In genomic region chr1:192550922-192551534, GRCh38 we compare ENCODE assay signal across 1 cellular context.
TF ChIP-seq lines count a peak whose summit lies in the region.

No MANE protein-coding gene starts in this region.

TF ChIP-seq in GM12878, 131 proteins besides CTCF, POLR2A, EP300 and RAD21 (continued from another document and continues in another):
- no peak for TF ChIP-seq CEBPZ (IDR thresholded peaks at IDR 0.05; ENCODE audit: low read depth, low read length)
- TF ChIP-seq HSF1 (IDR thresholded peaks at IDR 0.05; ENCODE audit: low read depth, low read length), result no peak
- 0 out of 4 replicates have a peak, but pooled peaks of 1 of the 2 experiments have one; percentile 43 for TF ChIP-seq CEBPB (IDR thresholded peaks at IDR 0.05; ENCODE audit: borderline replicate concordance in 1 of 2, low read depth in 2 of 2, low read length in 2 of 2)
- TF ChIP-seq HDGF (IDR thresholded peaks at IDR 0.05), result no peak
- no peak for TF ChIP-seq EZH2 (IDR thresholded peaks at IDR 0.05; ENCODE audit: borderline replicate concordance, control insufficient read depth, low read depth, low read length)
- peak; percentile 54 for TF ChIP-seq CREM (IDR thresholded peaks at IDR 0.05; ENCODE audit: low read depth)
- peak; percentile 26 for TF ChIP-seq CUX1 (IDR thresholded peaks at IDR 0.05; ENCODE audit: insufficient replicate concordance, low read depth, low read length)
- no peak for TF ChIP-seq STAT3 (IDR thresholded peaks at IDR 0.05; ENCODE audit: low read depth, low read length)
- TF ChIP-seq SIN3A (IDR thresholded peaks at IDR 0.05; ENCODE audit: low read depth, low read length), result no peak
- TF ChIP-seq HCFC1 (IDR thresholded peaks at IDR 0.05; ENCODE audit: low read length), result no peak
- no peak; the same call in 1 of the 2 replicates for TF ChIP-seq ZSCAN29 (IDR thresholded peaks at IDR 0.05)
- no peak for TF ChIP-seq ZZZ3 (IDR thresholded peaks at IDR 0.05; ENCODE audit: control insufficient read depth, insufficient read length, low read depth)
- TF ChIP-seq WRNIP1 (IDR thresholded peaks at IDR 0.05; ENCODE audit: borderline replicate concordance, low read depth, low read length), result no peak
- TF ChIP-seq ZNF274 (IDR thresholded peaks at IDR 0.05; ENCODE audit: insufficient read depth, insufficient read length), result no peak
- TF ChIP-seq BHLHE40 (IDR thresholded peaks at IDR 0.05; ENCODE audit: borderline replicate concordance in 1 of 2, low read depth in 2 of 2, low read length in 1 of 2), result peak in 1 of 2 experiments; percentile 24; a peak in 1 of 4 replicates
- TF ChIP-seq RELA (IDR thresholded peaks at IDR 0.05; ENCODE audit: borderline replicate concordance, partially characterized antibody), result peak; percentile 86
- TF ChIP-seq JUND (IDR thresholded peaks at IDR 0.05; ENCODE audit: low read depth, low read length), result 0 out of 2 replicates have a peak, but pooled peaks have one; percentile 41
- TF ChIP-seq GATAD2B (conservative IDR thresholded peaks at IDR 0.05; ENCODE audit: low read depth), result no peak; the same call in 1 of the 2 replicates
- TF ChIP-seq RELB (IDR thresholded peaks at IDR 0.05; ENCODE audit: low read depth), result peak; percentile 95
- TF ChIP-seq CHD2 (IDR thresholded peaks at IDR 0.05; ENCODE audit: borderline replicate concordance, low read depth, low read length), result no peak
- TF ChIP-seq PAX8 (IDR thresholded peaks at IDR 0.05), result no peak
- TF ChIP-seq IKZF1 (conservative IDR thresholded peaks at IDR 0.05), result peak; percentile 98
- TF ChIP-seq GABPA (IDR thresholded peaks at IDR 0.05; ENCODE audit: low read depth), result no peak
- TF ChIP-seq MLLT1 (IDR thresholded peaks at IDR 0.05), result peak; percentile 88
- no peak for TF ChIP-seq IRF3 (IDR thresholded peaks at IDR 0.05)
- no peak for TF ChIP-seq KDM1A (IDR thresholded peaks at IDR 0.05; ENCODE audit: borderline replicate concordance)
- TF ChIP-seq POU2F2 (IDR thresholded peaks at IDR 0.05; ENCODE audit: borderline replicate concordance, low read depth, low read length), result 0 out of 3 replicates have a peak, but pooled peaks have one; percentile 13
- TF ChIP-seq TAF1 (IDR thresholded peaks at IDR 0.05; ENCODE audit: borderline replicate concordance, low read depth, low read length), result 0 out of 2 replicates have a peak, but pooled peaks have one; percentile 22
- TF ChIP-seq MAX (IDR thresholded peaks at IDR 0.05; ENCODE audit: low read depth, low read length), result no peak
- TF ChIP-seq NR2C2 (IDR thresholded peaks at IDR 0.05; ENCODE audit: borderline replicate concordance, control insufficient read depth, insufficient read length, low read depth), result no peak
- no peak; the same call in 1 of the 2 replicates for TF ChIP-seq BCL11A (IDR thresholded peaks at IDR 0.05; ENCODE audit: low read depth, low read length)
- TF ChIP-seq CHD4 (IDR thresholded peaks at IDR 0.05), result no peak
- no peak for TF ChIP-seq KAT2A (conservative IDR thresholded peaks at IDR 0.05; ENCODE audit: control insufficient read depth, low read depth, low read length)
- TF ChIP-seq E4F1 (IDR thresholded peaks at IDR 0.05; ENCODE audit: borderline replicate concordance, partially characterized antibody), result no peak
- TF ChIP-seq ZNF687 (IDR thresholded peaks at IDR 0.05), result peak; percentile 75
